Comparison of ENCODE assay signal across 2 cellular contexts in the genomic region with DNA sequence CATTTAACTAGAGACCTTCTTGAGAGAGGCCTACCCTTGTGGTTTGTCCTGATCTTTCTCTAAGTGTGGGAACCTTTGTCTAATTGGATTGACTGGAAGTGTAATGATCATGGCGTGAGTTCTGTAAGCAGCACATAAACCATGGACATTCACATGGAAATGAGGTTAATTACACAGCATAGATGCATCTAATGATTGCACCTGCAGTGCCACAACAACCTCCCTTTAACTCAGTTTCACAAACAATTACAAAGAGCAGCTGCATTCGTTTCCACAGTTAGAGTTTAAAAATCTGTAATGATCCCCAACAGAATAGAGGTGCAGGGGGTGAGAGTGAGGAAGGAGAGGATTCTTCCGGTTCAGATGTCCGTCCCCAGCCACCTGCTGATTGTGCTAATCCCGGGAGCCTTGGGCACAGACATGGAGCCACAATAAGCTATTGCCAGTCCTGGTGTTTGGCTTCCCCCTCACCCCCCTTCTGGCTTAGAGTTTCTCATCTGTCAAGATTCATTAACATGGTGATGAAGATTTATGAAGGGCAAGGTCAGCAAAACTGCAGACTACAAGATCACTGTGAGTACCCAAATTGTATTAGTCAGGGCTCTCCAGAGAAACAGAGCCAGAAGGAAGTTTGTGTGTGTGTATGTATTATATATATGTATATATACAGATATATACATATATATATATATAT.
TF ChIP-seq lines count a peak whose summit lies in the region.

No MANE protein-coding gene starts in this region.

TF ChIP-seq in HepG2, 621 proteins besides CTCF, POLR2A, EP300 and RAD21:
- no peak for TF ChIP-seq KLF12 (CRISPR knock-in tag; IDR thresholded peaks at IDR 0.05; ENCODE audit: borderline replicate concordance)
- TF ChIP-seq, protein P1, sequence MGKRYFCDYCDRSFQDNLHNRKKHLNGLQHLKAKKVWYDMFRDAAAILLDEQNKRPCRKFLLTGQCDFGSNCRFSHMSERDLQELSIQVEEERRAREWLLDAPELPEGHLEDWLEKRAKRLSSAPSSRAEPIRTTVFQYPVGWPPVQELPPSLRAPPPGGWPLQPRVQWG (CRISPR knock-in tag; IDR thresholded peaks at IDR 0.05; ENCODE audit: borderline replicate concordance, low read depth), result no peak
- peak; percentile 56 to 58 for TF ChIP-seq MAFK (conservative IDR thresholded peaks at IDR 0.05 in 1 of 2, IDR thresholded peaks at IDR 0.05 in 1 of 2; ENCODE audit: low read length in 2 of 2)
- peak; percentile 34; the same call in 1 of the 2 replicates for TF ChIP-seq MAFF (IDR thresholded peaks at IDR 0.05; ENCODE audit: low read depth, low read length)

TF ChIP-seq in HEK293T, 16 proteins besides CTCF, POLR2A, EP300 and RAD21:
- no peak for TF ChIP-seq HDGF (IDR thresholded peaks at IDR 0.05; ENCODE audit: borderline replicate concordance)
- TF ChIP-seq, protein P2, sequence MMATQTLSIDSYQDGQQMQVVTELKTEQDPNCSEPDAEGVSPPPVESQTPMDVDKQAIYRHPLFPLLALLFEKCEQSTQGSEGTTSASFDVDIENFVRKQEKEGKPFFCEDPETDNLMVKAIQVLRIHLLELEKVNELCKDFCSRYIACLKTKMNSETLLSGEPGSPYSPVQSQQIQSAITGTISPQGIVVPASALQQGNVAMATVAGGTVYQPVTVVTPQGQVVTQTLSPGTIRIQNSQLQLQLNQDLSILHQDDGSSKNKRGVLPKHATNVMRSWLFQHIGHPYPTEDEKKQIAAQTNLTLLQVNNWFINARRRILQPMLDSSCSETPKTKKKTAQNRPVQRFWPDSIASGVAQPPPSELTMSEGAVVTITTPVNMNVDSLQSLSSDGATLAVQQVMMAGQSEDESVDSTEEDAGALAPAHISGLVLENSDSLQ (IDR thresholded peaks at IDR 0.05), result no peak
- TF ChIP-seq L3MBTL2 (conservative IDR thresholded peaks at IDR 0.05), result no peak
- TF ChIP-seq ARNT (IDR thresholded peaks at IDR 0.05), result no peak
- no peak for TF ChIP-seq FOXA1 (IDR thresholded peaks at IDR 0.05)
- no peak for TF ChIP-seq FOXK2 (IDR thresholded peaks at IDR 0.05)
- no peak for TF ChIP-seq SP1 (IDR thresholded peaks at IDR 0.05)
- TF ChIP-seq SUZ12 (IDR thresholded peaks at IDR 0.05), result no peak
- no peak for TF ChIP-seq FOXM1 (IDR thresholded peaks at IDR 0.05; ENCODE audit: borderline replicate concordance)
- no peak for TF ChIP-seq ZNF384 (IDR thresholded peaks at IDR 0.05)
- TF ChIP-seq NFRKB (IDR thresholded peaks at IDR 0.05), result no peak
- TF ChIP-seq TARDBP (IDR thresholded peaks at IDR 0.05), result no peak
- no peak for TF ChIP-seq ELF4 (IDR thresholded peaks at IDR 0.05)
- no peak for TF ChIP-seq BHLHE40 (IDR thresholded peaks at IDR 0.05; ENCODE audit: borderline replicate concordance)
- TF ChIP-seq LEF1 (IDR thresholded peaks at IDR 0.05; ENCODE audit: borderline replicate concordance), result no peak
- TF ChIP-seq CTBP1 (IDR thresholded peaks at IDR 0.05; ENCODE audit: borderline replicate concordance), result no peak
